In genomic region chr10:47746780-47747373, GRCh38 we compare ENCODE assay signal across 2 cellular contexts. TPM values are rescaled to one million over a fixed set of nuclear protein-coding genes. Genes with fewer than 3 reads are reported as not detected.
"Had no signal": no experiment of that assay in that cellular context is flagged by ENCODE, and none has a peak within 500 bp of the region (broad histone marks: within the 10 kb centered on the region; RNA-seq: fewer than 3 reads in every experiment).

No MANE protein-coding gene starts in this region.

RNA-seq across cellular contexts. Expression of gene SYT15B, which starts 16.5 kb away (rescaled TPM):
- total RNA-seq: natural killer cell treated with Interleukin-12 subunit alpha and Interleukin-12 subunit beta and Interleukin-15 and Interleukin-18, amount 100 ng/mL, for 72 hours; SK-MEL-5 had no signal
